Comparison of ENCODE assay signal across 11 cellular contexts in the genomic region with DNA sequence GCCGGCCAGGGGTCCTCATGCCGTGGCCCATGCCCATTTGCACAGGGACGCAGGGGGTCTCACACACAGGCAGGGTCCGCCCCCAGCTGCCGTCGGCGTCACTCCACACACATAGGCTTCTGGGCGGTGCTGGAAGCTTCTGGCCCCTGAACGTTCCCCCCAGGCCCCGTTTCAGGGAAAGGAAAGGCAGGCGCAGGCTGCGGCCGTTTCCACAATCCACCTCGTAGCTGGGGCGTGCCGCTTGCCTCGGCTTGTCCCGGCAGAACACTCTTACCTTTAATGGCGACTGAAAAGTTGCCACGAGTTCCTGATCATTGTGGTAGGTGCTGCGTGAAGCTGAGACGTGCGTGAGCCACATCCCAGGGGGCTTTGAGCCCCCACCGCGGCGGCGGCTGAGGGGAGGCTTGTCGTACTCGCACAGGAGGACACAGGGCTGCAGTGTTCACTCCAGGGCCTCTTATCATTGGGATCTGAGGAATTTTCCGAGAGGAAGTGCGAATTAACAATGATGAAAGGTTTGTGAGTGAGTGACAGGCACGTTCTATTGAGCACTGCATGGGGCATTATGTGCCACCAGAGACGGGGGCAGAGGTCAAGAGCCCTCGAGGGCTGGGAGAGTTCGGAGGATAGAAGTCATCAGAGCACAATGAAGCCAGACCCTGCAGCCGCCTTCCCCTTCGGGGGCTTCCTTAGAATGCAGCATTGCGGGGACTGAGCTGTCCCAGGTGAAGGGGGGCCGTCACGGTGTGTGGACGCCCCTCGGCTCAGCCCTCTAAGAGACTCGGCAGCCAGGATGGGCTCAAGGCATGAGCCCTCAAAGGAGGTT. TPM values are rescaled to one million over a fixed set of nuclear protein-coding genes. Genes with fewer than 3 reads are reported as not detected.
DNase-seq lines count a peak whose midpoint lies in the region; ATAC-seq and TF ChIP-seq lines count a peak whose summit lies in the region.
"Had no signal": no experiment of that assay in that cellular context is flagged by ENCODE, and none has a peak within 500 bp of the region (broad histone marks: within the 10 kb centered on the region; RNA-seq: fewer than 3 reads in every experiment).

No MANE protein-coding gene starts in this region.

- peaks cover 0 to 7% of the 10 kb centered on the region in 2 donors for H3K27me3 Mint-ChIP-seq in effector memory CD8-positive, alpha-beta T cell

- H3K9ac ChIP-seq in ES-I3 (ENCODE audit: low read depth, low read length) = peak overlapping the region; percentile 29; the same call in 1 of the 2 replicates
- peak overlapping the region; percentile 29 for H3K9ac ChIP-seq in mucosa of stomach (ENCODE audit: low read length)

- H3K4me1 ChIP-seq in ES-I3 (ENCODE audit: insufficient read depth, low read length) (peaks cover 15% of the 10 kb centered on the region), heart left ventricle (peaks cover 0 to 32% (median 10%) of the 10 kb centered on the region in 12 donors), mucosa of stomach (ENCODE audit: control insufficient read depth, insufficient read depth, low read length) (peaks cover 12% of the 10 kb centered on the region), adrenal gland (replicated peaks in 1 of 2) (no peaks in the 10 kb centered on the region)

- H3K9me3 Mint-ChIP-seq in effector memory CD8-positive, alpha-beta T cell = no peaks in the 10 kb centered on the region

- TF ChIP-seq POLR2A in heart left ventricle (IDR thresholded peaks at IDR 0.05) = no peak
- no peak for TF ChIP-seq POLR2A in adrenal gland (IDR thresholded peaks at IDR 0.05)

- no peak overlapping the region for H3K4me3 Mint-ChIP-seq in effector memory CD8-positive, alpha-beta T cell

- no peak overlapping the region for H3K27ac Mint-ChIP-seq in effector memory CD8-positive, alpha-beta T cell

- H3K4me1 Mint-ChIP-seq in effector memory CD8-positive, alpha-beta T cell (ENCODE audit: low read depth in 2 of 2) = peaks cover 0 to 5% of the 10 kb centered on the region in 2 donors

- DNase-seq in RPMI7951 (ENCODE audit: low read depth) = peak; percentile 43
- no peak for DNase-seq in heart left ventricle
- no peak for DNase-seq in effector memory CD8-positive, alpha-beta T cell
- no peak for DNase-seq in adrenal gland
- DNase-seq in activated T-cell treated with anti-CD3 and anti-CD28 coated beads, Interleukin-2, amount 50 U/mL, for 1 hour = no peak
- DNase-seq: activated CD8-positive, alpha-beta memory T cell treated with anti-CD3 and anti-CD28 coated beads, Interleukin-2, amount 50 U/mL, for 48 hours; NCI-H510A; SHP77 treated with DMSO at 0.1 percent for 48 hours had no signal

- H3K27me3 ChIP-seq in heart left ventricle (peaks cover 0 to 5% (median 0%) of the 10 kb centered on the region in 9 donors), mucosa of stomach (ENCODE audit: control insufficient read depth, insufficient read depth, low read length) (no peaks in the 10 kb centered on the region), adrenal gland (no peaks in the 10 kb centered on the region)

- H3K36me3 Mint-ChIP-seq in effector memory CD8-positive, alpha-beta T cell (ENCODE audit: insufficient read depth) = peaks cover 12% of the 10 kb centered on the region

- H3K36me3 ChIP-seq in ES-I3 (ENCODE audit: insufficient read depth, low read length) = no peaks in the 10 kb centered on the region
- peaks cover 0 to 30% (median 0%) of the 10 kb centered on the region in 9 donors for H3K36me3 ChIP-seq in heart left ventricle
- H3K36me3 ChIP-seq in mucosa of stomach (ENCODE audit: control insufficient read depth, insufficient read depth, low read length) = no peaks in the 10 kb centered on the region
- no peaks in the 10 kb centered on the region for H3K36me3 ChIP-seq in adrenal gland (replicated peaks in 1 of 2)

- H3K4me3 ChIP-seq in heart left ventricle (peak overlapping the region in 2 of 12 donors; percentile 6 to 12), mucosa of stomach (ENCODE audit: low read length) (no peak overlapping the region), adrenal gland (no peak overlapping the region)

- H3K27ac ChIP-seq in heart left ventricle (peak overlapping the region in 10 of 12 donors; percentile 15 to 75 (median 58)), adrenal gland (peak overlapping the region in 1 of 5 donors; percentile 38)

- intact Hi-C loops in heart left ventricle (cut with DNase I) (loop anchor here in 2 of 10 donors (2.0 to 5.0 kb wide), 2 partner anchors 44 to 70 kb away; no protein-coding TSS in a partner anchor), adrenal gland (cut with DNase I) (no loop called here)

- H3K9me3 ChIP-seq in ES-I3 (ENCODE audit: control insufficient read depth, insufficient read depth, low read length) (no peaks in the 10 kb centered on the region), heart left ventricle (no peaks in the 10 kb centered on the region), mucosa of stomach (ENCODE audit: control insufficient read depth, low read length) (no peaks in the 10 kb centered on the region), adrenal gland (replicated peaks in 1 of 3) (no peaks in the 10 kb centered on the region)

- no peak for TF ChIP-seq CTCF in heart left ventricle (IDR thresholded peaks at IDR 0.05)
- no peak for TF ChIP-seq CTCF in adrenal gland (IDR thresholded peaks at IDR 0.05)

- 51 to 63% (median 55%) methylated on average over 35 to 43 of the region's 43 CpGs for WGBS in heart left ventricle, 4 donors
- WGBS in adrenal gland, 4 donors = 62 to 76% (median 69%) methylated on average over 19 to 43 of the region's 43 CpGs

- peak; percentile 4 to 47 (median 38) for ATAC-seq in heart left ventricle
- ATAC-seq in effector memory CD8-positive, alpha-beta T cell (replicated peaks) = no peak
- ATAC-seq in HG03378 (IDR thresholded peaks at IDR 0.05; ENCODE audit: unreplicated experiment) = no peak

RNA-seq across cellular contexts. Expression of gene MCF2L, which starts 53.6 kb away (rescaled TPM):
- total RNA-seq in RPMI7951 (2014; rRNA removed; shearing (Covaris generic)) = 4.8 and 7.2 TPM in 2 replicates
- total RNA-seq in heart left ventricle (10 to 100 TPM; 26.0 to 61.0 (median 43.6) TPM), adrenal gland (10 to 100 TPM in 6 of 8 donors, 1 to 10 TPM in 2; 8.1 to 24.9 (median 15.3) TPM)
- polyA plus RNA-seq in heart left ventricle (10 to 100 TPM; 37.7 to 40.0 TPM), adrenal gland (10 to 100 TPM in 2 of 3 donors, 1 to 10 TPM in 1; 7.6 to 49.0 (median 30.3) TPM)

Comparison
In these comparisons a context has a peak if more than half of its experiments do, and no peak if none do; other contexts are left out.
1. ATAC-seq: peak in heart left ventricle (4 of 4); none in effector memory CD8-positive, alpha-beta T cell (single experiment) and HG03378 (single experiment).